Comparison of ENCODE assay signal across 13 cellular contexts in the genomic region with DNA sequence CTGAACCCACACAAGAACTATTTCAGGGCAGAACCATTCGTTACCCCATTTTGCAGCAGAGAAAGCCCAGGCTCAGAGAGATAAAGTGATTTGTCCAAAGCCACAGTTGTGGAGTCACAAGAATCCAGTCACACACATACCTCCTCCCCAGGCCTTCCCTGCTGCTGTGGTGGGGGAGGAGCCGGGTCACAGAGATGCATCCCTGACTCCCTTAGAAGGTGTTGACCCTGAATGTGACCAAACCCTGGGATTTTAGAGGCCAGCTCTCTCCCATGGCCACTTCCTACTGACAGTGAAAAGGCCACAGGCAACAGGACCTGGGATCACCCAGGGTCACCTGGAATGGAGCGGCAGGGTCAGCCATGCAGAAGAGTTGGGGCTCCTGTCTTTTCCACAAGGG. TPM values are rescaled to one million over a fixed set of nuclear protein-coding genes. Genes with fewer than 3 reads are reported as not detected.
DNase-seq lines count a peak whose midpoint lies in the region; ATAC-seq, FAIRE-seq and TF ChIP-seq lines count a peak whose summit lies in the region.
"Had no signal": no experiment of that assay in that cellular context is flagged by ENCODE, and none has a peak within 500 bp of the region (broad histone marks: within the 10 kb centered on the region; RNA-seq: fewer than 3 reads in every experiment).

No MANE protein-coding gene starts in this region.

- no peaks in the 10 kb centered on the region for H3K9me3 Mint-ChIP-seq in activated naive CD4-positive, alpha-beta T cell treated with anti-CD3 and anti-CD28 coated beads, Interleukin-2, amount 10 ng/mL, durations not matched to agents 7 days and 5 days
- H3K9me3 Mint-ChIP-seq in effector memory CD8-positive, alpha-beta T cell: no peaks in the 10 kb centered on the region
- no peaks in the 10 kb centered on the region for H3K9me3 Mint-ChIP-seq in stimulated activated naive B cell treated with anti-CD40 and anti-IgM and Interleukin-4, amounts not matched to agents 10 μg/mL and 1 μg/mL and 100 μg/mL, for 72 hours

- H3K4me3 Mint-ChIP-seq in activated naive CD4-positive, alpha-beta T cell treated with anti-CD3 and anti-CD28 coated beads, Interleukin-2, amount 10 ng/mL, durations not matched to agents 7 days and 5 days: peak overlapping the region; percentile 38
- H3K4me3 Mint-ChIP-seq in effector memory CD8-positive, alpha-beta T cell: peak overlapping the region in 1 of 2 donors; percentile 80
- peak overlapping the region in 1 of 2 donors; percentile 52 for H3K4me3 Mint-ChIP-seq in stimulated activated naive B cell treated with anti-CD40 and anti-IgM and Interleukin-4, amounts not matched to agents 10 μg/mL and 1 μg/mL and 100 μg/mL, for 72 hours

- H3K4me1 ChIP-seq in pancreas: peaks cover 0 to 4% (median 0%) of the 10 kb centered on the region in 3 donors
- H3K4me1 ChIP-seq: colonic mucosa had no signal

- intact Hi-C loops in pancreas (cut with DNase I): loop anchor here in 2 of 3 donors (5.0 to 10.0 kb wide), 2 partner anchors 215 to 268 kb away; no protein-coding TSS in a partner anchor

- 79 to 82% methylated on average over 3 of the region's 3 CpGs for WGBS in pancreas, 2 donors

- ATAC-seq in effector memory CD8-positive, alpha-beta T cell (replicated peaks): no peak
- ATAC-seq in stimulated activated naive B cell treated with anti-CD40 and anti-IgM and Interleukin-4, amounts not matched to agents 10 μg/mL and 1 μg/mL and 100 μg/mL, for 72 hours (replicated peaks): no peak
- no peak for ATAC-seq in HG03571 (IDR thresholded peaks at IDR 0.05; ENCODE audit: unreplicated experiment)
- ATAC-seq in pancreas: no peak

- no peaks in the 10 kb centered on the region for H3K9me3 ChIP-seq in pancreas
- H3K9me3 ChIP-seq: adrenal gland, colonic mucosa, psoas muscle, upper lobe of right lung had no signal

- H3K27ac ChIP-seq in RWPE1 (peak overlapping the region; percentile 4; the same call in 1 of the 2 replicates), pancreas (no peak overlapping the region)
- H3K27ac ChIP-seq: colonic mucosa, psoas muscle, upper lobe of right lung had no signal

- FAIRE-seq in pancreas (lab: Jason Lieb, UNC): no peak

- H3K36me3 Mint-ChIP-seq in activated naive CD4-positive, alpha-beta T cell treated with anti-CD3 and anti-CD28 coated beads, Interleukin-2, amount 10 ng/mL, durations not matched to agents 7 days and 5 days: peaks cover 44% of the 10 kb centered on the region
- peaks cover 20% of the 10 kb centered on the region for H3K36me3 Mint-ChIP-seq in effector memory CD8-positive, alpha-beta T cell (ENCODE audit: insufficient read depth)
- peaks cover 35 to 42% of the 10 kb centered on the region in 2 donors for H3K36me3 Mint-ChIP-seq in stimulated activated naive B cell treated with anti-CD40 and anti-IgM and Interleukin-4, amounts not matched to agents 10 μg/mL and 1 μg/mL and 100 μg/mL, for 72 hours

- H3K4me1 Mint-ChIP-seq in activated naive CD4-positive, alpha-beta T cell treated with anti-CD3 and anti-CD28 coated beads, Interleukin-2, amount 10 ng/mL, durations not matched to agents 7 days and 5 days: peaks cover 75% of the 10 kb centered on the region
- peaks cover 11 to 23% of the 10 kb centered on the region in 2 donors for H3K4me1 Mint-ChIP-seq in effector memory CD8-positive, alpha-beta T cell (ENCODE audit: low read depth in 2 of 2)
- peaks cover 32 to 37% of the 10 kb centered on the region in 2 donors for H3K4me1 Mint-ChIP-seq in stimulated activated naive B cell treated with anti-CD40 and anti-IgM and Interleukin-4, amounts not matched to agents 10 μg/mL and 1 μg/mL and 100 μg/mL, for 72 hours

- H3K27me3 ChIP-seq in pancreas: no peaks in the 10 kb centered on the region
- H3K27me3 ChIP-seq: adrenal gland, colonic mucosa, upper lobe of right lung had no signal

- POLR2A ChIA-PET in RWPE1 (lab: Yijun Ruan, JAX; ENCODE audit: low non-redundant PET): no interaction called here

- CTCF ChIA-PET in activated naive CD4-positive, alpha-beta T cell treated with anti-CD3 and anti-CD28 coated beads, Interleukin-2, amount 10 ng/mL, durations not matched to agents 7 days and 5 days (lab: Charles Lee): interaction anchor here (0.7 to 6.0 kb wide), 8 partner anchors 8 to 127 kb away, joined by 3 to 38 read pairs (median 4); no protein-coding TSS in a partner anchor
- CTCF ChIA-PET in RWPE1 (lab: Yijun Ruan, JAX): interaction anchor here (0.7 to 1.2 kb wide), 3 partner anchors 9 to 162 kb away, joined by 3 to 8 read pairs (median 4); no protein-coding TSS in a partner anchor

- H3K27ac Mint-ChIP-seq in activated naive CD4-positive, alpha-beta T cell treated with anti-CD3 and anti-CD28 coated beads, Interleukin-2, amount 10 ng/mL, durations not matched to agents 7 days and 5 days: peak overlapping the region; percentile 94
- H3K27ac Mint-ChIP-seq in effector memory CD8-positive, alpha-beta T cell: peak overlapping the region; percentile 92 to 96
- H3K27ac Mint-ChIP-seq in stimulated activated naive B cell treated with anti-CD40 and anti-IgM and Interleukin-4, amounts not matched to agents 10 μg/mL and 1 μg/mL and 100 μg/mL, for 72 hours: peak overlapping the region; percentile 92

- no peak for TF ChIP-seq CTCF in RWPE1 (conservative IDR thresholded peaks at IDR 0.05; ENCODE audit: low read depth)
- TF ChIP-seq CTCF in pancreas (IDR thresholded peaks at IDR 0.05): no peak

- H3K4me3 ChIP-seq in pancreas: no peak overlapping the region
- H3K4me3 ChIP-seq: adrenal gland, colonic mucosa, psoas muscle, upper lobe of right lung had no signal

- H3K27me3 Mint-ChIP-seq in activated naive CD4-positive, alpha-beta T cell treated with anti-CD3 and anti-CD28 coated beads, Interleukin-2, amount 10 ng/mL, durations not matched to agents 7 days and 5 days: no peaks in the 10 kb centered on the region
- no peaks in the 10 kb centered on the region for H3K27me3 Mint-ChIP-seq in effector memory CD8-positive, alpha-beta T cell
- H3K27me3 Mint-ChIP-seq in stimulated activated naive B cell treated with anti-CD40 and anti-IgM and Interleukin-4, amounts not matched to agents 10 μg/mL and 1 μg/mL and 100 μg/mL, for 72 hours: no peaks in the 10 kb centered on the region

- peaks cover 0 to 6% (median 0%) of the 10 kb centered on the region in 3 donors for H3K36me3 ChIP-seq in pancreas

- DNase-seq in activated naive CD4-positive, alpha-beta T cell treated with anti-CD3 and anti-CD28 coated beads, Interleukin-2, amount 10 ng/mL, durations not matched to agents 7 days and 5 days: no peak
- DNase-seq in activated naive CD4-positive, alpha-beta T cell treated with Interleukin-2 at 50 U/mL for 16 hours: no peak
- no peak for DNase-seq in RWPE1 (ENCODE audit: low spot score)
- DNase-seq in effector memory CD8-positive, alpha-beta T cell: no peak
- no peak for DNase-seq in stimulated activated naive B cell treated with anti-CD40 and anti-IgM and Interleukin-4, amounts not matched to agents 10 μg/mL and 1 μg/mL and 100 μg/mL, for 72 hours
- no peak for DNase-seq in NK-92 (lab: John Stamatoyannopoulos, UW; ENCODE audit: unreplicated experiment)
- DNase-seq in pancreas: no peak
- DNase-seq: colonic mucosa, NCI-H1092, upper lobe of right lung had no signal

RNA-seq across cellular contexts. Expression of a gene that starts 48.6 kb away (rescaled TPM):
- 10 to 100 TPM; 28.4 to 57.0 (median 37.2) TPM for total RNA-seq in pancreas
- 10 to 100 TPM; 44.1 to 66.3 TPM for polyA plus RNA-seq in pancreas
